22 cellular contexts compared by ENCODE assay signal in genomic region chr3:20073683-20074082, GRCh38. TPM values are rescaled to one million over a fixed set of nuclear protein-coding genes. Genes with fewer than 3 reads are reported as not detected.
A peak's percentile ranks its signal among the peaks of the same experiment; 100 is the strongest.
DNase-seq lines count a peak whose midpoint lies in the region; ATAC-seq and TF ChIP-seq lines count a peak whose summit lies in the region.
"Had no signal": no experiment of that assay in that cellular context is flagged by ENCODE, and none has a peak within 500 bp of the region (broad histone marks: within the 10 kb centered on the region; RNA-seq: fewer than 3 reads in every experiment).

No MANE protein-coding gene starts in this region.

- no peak for TF ChIP-seq POLR2A in vagina (IDR thresholded peaks at IDR 0.05)

- TF ChIP-seq CTCF in left ventricle myocardium inferior (IDR thresholded peaks at IDR 0.05; ENCODE audit: borderline replicate concordance) (no peak), vagina (IDR thresholded peaks at IDR 0.05) (no peak), upper lobe of right lung (IDR thresholded peaks at IDR 0.05) (no peak)

- intact Hi-C loops in left ventricle myocardium inferior (cut with micrococcal nuclease) = no loop called here
- intact Hi-C loops in left ventricle myocardium superior (cut with micrococcal nuclease) = no loop called here
- intact Hi-C loops in vagina (cut with DNase I) = no loop called here
- intact Hi-C loops in upper lobe of right lung (cut with DNase I) = no loop called here

- no peaks in the 10 kb centered on the region for H3K27me3 ChIP-seq in left ventricle myocardium inferior (ENCODE audit: low read depth)
- H3K27me3 ChIP-seq in vagina = no peaks in the 10 kb centered on the region
- H3K27me3 ChIP-seq in upper lobe of right lung = no peaks in the 10 kb centered on the region
- H3K27me3 ChIP-seq: BLaER1 treated with 17β-estradiol and CSF1 and Interleukin-3, amounts not matched to agents 10 nM and 100 nM; pancreas had no signal

- no peak overlapping the region for H3K4me3 ChIP-seq in left ventricle myocardium inferior
- no peak overlapping the region for H3K4me3 ChIP-seq in mesodermal cell (ENCODE audit: extremely low read depth, insufficient read depth, low read length, poor library complexity, severe bottlenecking)
- H3K4me3 ChIP-seq in vagina = no peak overlapping the region
- H3K4me3 ChIP-seq in upper lobe of right lung = no peak overlapping the region
- H3K4me3 ChIP-seq: BLaER1 treated with 17β-estradiol and CSF1 and Interleukin-3, amounts not matched to agents 10 nM and 100 nM; pancreas; thoracic aorta had no signal

- WGBS in mesodermal cell (ENCODE audit: insufficient coverage in 2 of 2), 2 experiments = 42 to 61% methylated on average over 2 of the region's 4 CpGs

- DNase-seq in left ventricle myocardium inferior (no peak), left ventricle myocardium superior (no peak), epidermal melanocyte (ENCODE audit: insufficient read length, low spot score) (peak; percentile 26), vagina (ENCODE audit: extremely low spot score in 2 of 2) (no peak), DMS53 treated with DMSO at 0.1 percent for 48 hours (lab: John Stamatoyannopoulos, UW; ENCODE audit: unreplicated experiment) (no peak), upper lobe of right lung (no peak)
- no peak for DNase-seq in stimulated activated CD4-positive, alpha-beta T cell treated with anti-CD3 and anti-CD28 coated beads, Interleukin-4, amount 100 ng/mL, for 24 hours
- DNase-seq: 8988T; activated CD4-positive, alpha-beta T cell treated with anti-CD3 and anti-CD28 coated beads, Interleukin-2, amount 10 ng/mL, durations not matched to agents 7 days and 5 days; activated naive CD4-positive, alpha-beta T cell; anterior cingulate cortex; endodermal cell; HFFc6; Karpas-422; NCI-H1092; NCI-H748 treated with DMSO at 0.1 percent for 48 hours; pancreas; small intestine had no signal

- H3K9me3 ChIP-seq in left ventricle myocardium inferior (replicated peaks) = no peaks in the 10 kb centered on the region
- H3K9me3 ChIP-seq in mesodermal cell (ENCODE audit: control insufficient read depth, low read length) = no peaks in the 10 kb centered on the region
- H3K9me3 ChIP-seq in vagina = no peaks in the 10 kb centered on the region
- H3K9me3 ChIP-seq in upper lobe of right lung = no peaks in the 10 kb centered on the region
- H3K9me3 ChIP-seq: pancreas, thoracic aorta had no signal

- ATAC-seq in left ventricle myocardium superior = no peak
- no peak for ATAC-seq in upper lobe of right lung
- ATAC-seq: Panc1, pancreas had no signal

- H3K27ac ChIP-seq in left ventricle myocardium inferior (replicated peaks) (peak overlapping the region; percentile 71), mesodermal cell (ENCODE audit: low read depth, low read length, severe bottlenecking) (peak overlapping the region; percentile 16), vagina (peak overlapping the region; percentile 5), upper lobe of right lung (no peak overlapping the region)
- H3K27ac ChIP-seq: BLaER1 treated with 17β-estradiol and CSF1 and Interleukin-3, amounts not matched to agents 10 nM and 100 nM; pancreas; thoracic aorta had no signal

- H3K4me1 ChIP-seq in left ventricle myocardium inferior (peaks cover 63% of the 10 kb centered on the region), mesodermal cell (ENCODE audit: control insufficient read depth, insufficient read depth, low read length, poor library complexity, severe bottlenecking) (no peaks in the 10 kb centered on the region), vagina (peaks cover 30% of the 10 kb centered on the region), upper lobe of right lung (no peaks in the 10 kb centered on the region)
- H3K4me1 ChIP-seq: pancreas had no signal

- no peaks in the 10 kb centered on the region for H3K36me3 ChIP-seq in left ventricle myocardium inferior
- no peaks in the 10 kb centered on the region for H3K36me3 ChIP-seq in mesodermal cell (ENCODE audit: control insufficient read depth, insufficient read depth, low read length)
- H3K36me3 ChIP-seq in vagina = no peaks in the 10 kb centered on the region
- peaks cover 10% of the 10 kb centered on the region for H3K36me3 ChIP-seq in upper lobe of right lung
- H3K36me3 ChIP-seq: pancreas, thoracic aorta had no signal

RNA-seq across cellular contexts. Expression of gene KAT2B, which starts 33.4 kb away (rescaled TPM):
- total RNA-seq in left ventricle myocardium inferior = 94.3 TPM
- total RNA-seq in left ventricle myocardium superior = 111 TPM
- polyA plus RNA-seq in mesodermal cell (2013, experiment 1 of 2) = 5.4 TPM
- polyA plus RNA-seq in mesodermal cell (2013, experiment 2 of 2) = 5.5 TPM
- 41.0 TPM for total RNA-seq in vagina
- 52.6 TPM for total RNA-seq in upper lobe of right lung
